ENCODE assay signal across 1 cellular context in genomic region chr1:236066828-236067386, GRCh38.
TF ChIP-seq lines count a peak whose summit lies in the region.

No MANE protein-coding gene starts in this region.

TF ChIP-seq in K562, 482 proteins besides CTCF, POLR2A, EP300 and RAD21 (continued from another document):
- TF ChIP-seq ZNF318 (IDR thresholded peaks at IDR 0.05; ENCODE audit: borderline replicate concordance in 1 of 2, low read depth in 1 of 2) (no peak), ZFP91 (CRISPR knock-in tag; IDR thresholded peaks at IDR 0.05) (no peak), ZNF436 (CRISPR knock-in tag; IDR thresholded peaks at IDR 0.05) (no peak), KLF10 (CRISPR knock-in tag; IDR thresholded peaks at IDR 0.05) (no peak), E2F6 (IDR thresholded peaks at IDR 0.05; ENCODE audit: borderline replicate concordance in 1 of 2, extremely low read depth in 1 of 2, insufficient read depth in 1 of 2, insufficient read length in 1 of 2, low read depth in 1 of 2, low read length in 1 of 2, poor library complexity in 1 of 2, severe bottlenecking in 1 of 2) (no peak), RBFOX2 (IDR thresholded peaks at IDR 0.05; ENCODE audit: low read depth, low read length) (no peak), USF2 (CRISPR knock-in tag; IDR thresholded peaks at IDR 0.05) (0 out of 2 replicates have a peak, but pooled peaks have one; percentile 16), BHLHE40 (IDR thresholded peaks at IDR 0.05; ENCODE audit: low read length) (peak; percentile 55; the same call in 1 of the 2 replicates), HDAC8 (tag; IDR thresholded peaks at IDR 0.05) (no peak), CGGBP1 (CRISPR knock-in tag; IDR thresholded peaks at IDR 0.05) (no peak), ZNF174 (CRISPR knock-in tag; IDR thresholded peaks at IDR 0.05) (no peak)
